Comparison of ENCODE assay signal across 1 cellular context in genomic region chr4:4857001-4857808, GRCh38.
TF ChIP-seq lines count a peak whose summit lies in the region.

No MANE protein-coding gene starts in this region.

TF ChIP-seq in HCT116, 20 proteins besides CTCF, POLR2A, EP300 and RAD21 (continued from another document):
- TF ChIP-seq REST (IDR thresholded peaks at IDR 0.05; ENCODE audit: low read depth) (no peak), CEBPB (IDR thresholded peaks at IDR 0.05; ENCODE audit: low read depth) (no peak), ATF3 (IDR thresholded peaks at IDR 0.05) (no peak), SRF (IDR thresholded peaks at IDR 0.05; ENCODE audit: low read depth) (no peak), ZBTB33 (IDR thresholded peaks at IDR 0.05; ENCODE audit: extremely low read depth, insufficient replicate concordance, low read length) (no peak), MAX (IDR thresholded peaks at IDR 0.05) (no peak)
